20 cellular contexts compared by ENCODE assay signal in the genomic region with DNA sequence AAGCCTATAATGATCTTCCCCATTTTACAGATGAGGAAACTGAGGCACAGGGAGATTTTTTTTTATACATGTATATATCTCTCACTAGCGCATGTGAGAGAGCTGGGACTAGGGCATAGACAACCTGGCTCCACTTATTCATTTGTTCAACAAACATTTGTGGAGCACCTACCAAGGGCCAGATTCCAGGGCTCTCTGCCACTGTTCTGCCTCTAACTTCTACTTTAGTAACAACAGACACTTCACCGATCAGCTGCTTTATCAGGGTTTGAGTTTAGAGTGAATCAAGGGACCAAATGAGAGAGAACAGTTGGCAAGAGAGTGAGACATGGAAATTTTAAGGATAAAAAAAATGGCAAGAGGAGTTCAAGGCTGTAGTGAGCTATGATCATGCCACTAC. TPM values are rescaled to one million over a fixed set of nuclear protein-coding genes. Genes with fewer than 3 reads are reported as not detected.
A peak's percentile ranks its signal among the peaks of the same experiment; 100 is the strongest.
DNase-seq lines count a peak whose midpoint lies in the region; ATAC-seq and TF ChIP-seq lines count a peak whose summit lies in the region.
"Had no signal": no experiment of that assay in that cellular context is flagged by ENCODE, and none has a peak within 500 bp of the region (broad histone marks: within the 10 kb centered on the region; RNA-seq: fewer than 3 reads in every experiment).

No MANE protein-coding gene starts in this region.

- POLR2A ChIA-PET in activated CD4-positive, alpha-beta T cell treated with anti-CD3 and anti-CD28 coated beads for 36 hours (lab: Charles Lee) = interaction anchor here (0.7 kb wide), 1 partner anchor 385 kb away, joined by 3 read pairs; no protein-coding TSS in a partner anchor

- peak overlapping the region; percentile 21 for H3K27ac Mint-ChIP-seq in activated CD4-positive, alpha-beta T cell treated with anti-CD3 and anti-CD28 coated beads, Interleukin-2, amount 10 ng/mL, durations not matched to agents 24 days and 14 days
- H3K27ac Mint-ChIP-seq in activated CD4-positive, alpha-beta T cell treated with anti-CD3 and anti-CD28 coated beads for 36 hours = no peak overlapping the region
- H3K27ac Mint-ChIP-seq in activated naive CD8-positive, alpha-beta T cell treated with anti-CD3 and anti-CD28 coated beads, Interleukin-2, amount 50 U/mL, for 24 hours = peak overlapping the region; percentile 54
- H3K27ac Mint-ChIP-seq in CD14-positive monocyte = no peak overlapping the region

- peak; percentile 42 for DNase-seq in activated CD4-positive, alpha-beta T cell treated with anti-CD3 and anti-CD28 coated beads, Interleukin-2, amount 10 ng/mL, durations not matched to agents 24 days and 14 days
- no peak for DNase-seq in activated CD4-positive, alpha-beta T cell treated with anti-CD3 and anti-CD28 coated beads for 36 hours
- DNase-seq in heart right ventricle (peak in 1 of 2 donors; percentile 8), cardiac septum (ENCODE audit: low spot score) (no peak), H7 (no peak), CD14-positive monocyte (ENCODE audit: low spot score) (no peak)
- no peak for DNase-seq in activated naive CD8-positive, alpha-beta T cell treated with anti-CD3 and anti-CD28 coated beads, Interleukin-2, amount 50 U/mL, for 24 hours
- DNase-seq: 8988T, AML-193, C1 segment of cervical spinal cord, DMS53, GDM1, GM23248, HCEC 1CT, Kasumi-1, NCI-H1694, NCI-H2081, NCI-H2171, NCI-H524 treated with DMSO at 0.1 percent for 48 hours, Peyer's patch had no signal

- intact Hi-C loops in activated CD4-positive, alpha-beta T cell treated with anti-CD3 and anti-CD28 coated beads, Interleukin-2, amount 10 ng/mL, durations not matched to agents 24 days and 14 days (cut with micrococcal nuclease) = loop anchor here (5.0 to 10.0 kb wide), 3 partner anchors 601 to 1048 kb away; no protein-coding TSS in a partner anchor
- intact Hi-C loops in activated CD4-positive, alpha-beta T cell treated with anti-CD3 and anti-CD28 coated beads for 36 hours (cut with DNase I, micrococcal nuclease) = no loop called here
- intact Hi-C loops in heart right ventricle (cut with DNase I) = no loop called here
- intact Hi-C loops in cardiac septum (cut with DNase I) = no loop called here
- intact Hi-C loops in CD14-positive monocyte (cut with micrococcal nuclease) = no loop called here

- H3K4me3 Mint-ChIP-seq in activated CD4-positive, alpha-beta T cell treated with anti-CD3 and anti-CD28 coated beads, Interleukin-2, amount 10 ng/mL, durations not matched to agents 24 days and 14 days = no peak overlapping the region
- no peak overlapping the region for H3K4me3 Mint-ChIP-seq in activated CD4-positive, alpha-beta T cell treated with anti-CD3 and anti-CD28 coated beads for 36 hours
- no peak overlapping the region for H3K4me3 Mint-ChIP-seq in activated naive CD8-positive, alpha-beta T cell treated with anti-CD3 and anti-CD28 coated beads, Interleukin-2, amount 50 U/mL, for 24 hours
- H3K4me3 Mint-ChIP-seq in CD14-positive monocyte = no peak overlapping the region

- TF ChIP-seq CTCF in heart right ventricle (IDR thresholded peaks at IDR 0.05) (no peak), CD14-positive monocyte (IDR thresholded peaks at IDR 0.05) (no peak)

- peaks cover 62% of the 10 kb centered on the region for H3K36me3 Mint-ChIP-seq in activated CD4-positive, alpha-beta T cell treated with anti-CD3 and anti-CD28 coated beads, Interleukin-2, amount 10 ng/mL, durations not matched to agents 24 days and 14 days (ENCODE audit: low read depth)
- peaks cover 58% of the 10 kb centered on the region for H3K36me3 Mint-ChIP-seq in activated CD4-positive, alpha-beta T cell treated with anti-CD3 and anti-CD28 coated beads for 36 hours (ENCODE audit: low read depth)
- peaks cover 66% of the 10 kb centered on the region for H3K36me3 Mint-ChIP-seq in activated naive CD8-positive, alpha-beta T cell treated with anti-CD3 and anti-CD28 coated beads, Interleukin-2, amount 50 U/mL, for 24 hours (ENCODE audit: low read depth)
- H3K36me3 Mint-ChIP-seq in CD14-positive monocyte = peaks cover 13 to 18% of the 10 kb centered on the region in 2 donors

- 72 to 76% methylated on average over 2 of the region's 2 CpGs for WGBS in heart right ventricle, 2 donors

- H3K27ac ChIP-seq in heart right ventricle = no peak overlapping the region
- H3K27ac ChIP-seq: GM23248, Peyer's patch had no signal

- H3K27me3 Mint-ChIP-seq in activated CD4-positive, alpha-beta T cell treated with anti-CD3 and anti-CD28 coated beads, Interleukin-2, amount 10 ng/mL, durations not matched to agents 24 days and 14 days = no peaks in the 10 kb centered on the region
- no peaks in the 10 kb centered on the region for H3K27me3 Mint-ChIP-seq in activated CD4-positive, alpha-beta T cell treated with anti-CD3 and anti-CD28 coated beads for 36 hours
- H3K27me3 Mint-ChIP-seq in activated naive CD8-positive, alpha-beta T cell treated with anti-CD3 and anti-CD28 coated beads, Interleukin-2, amount 50 U/mL, for 24 hours = no peaks in the 10 kb centered on the region
- peaks cover 0 to 2% (median 0%) of the 10 kb centered on the region in 3 donors for H3K27me3 Mint-ChIP-seq in CD14-positive monocyte (ENCODE audit: low read depth in 3 of 3)

- H3K9me3 ChIP-seq in heart right ventricle = peaks cover 0 to 5% (median 0%) of the 10 kb centered on the region in 11 donors
- H3K9me3 ChIP-seq: Peyer's patch had no signal

- no peaks in the 10 kb centered on the region for H3K4me1 ChIP-seq in heart right ventricle
- H3K4me1 ChIP-seq: Peyer's patch had no signal

- H3K36me3 ChIP-seq in heart right ventricle (peaks cover 0 to 13% (median 0%) of the 10 kb centered on the region in 9 donors), H7 (replicated peaks; ENCODE audit: control insufficient read depth, insufficient read depth, low read length) (no peaks in the 10 kb centered on the region; the same call in 1 of the 2 replicates)
- H3K36me3 ChIP-seq: Peyer's patch had no signal

- H3K4me1 Mint-ChIP-seq in activated CD4-positive, alpha-beta T cell treated with anti-CD3 and anti-CD28 coated beads, Interleukin-2, amount 10 ng/mL, durations not matched to agents 24 days and 14 days = peaks cover 54% of the 10 kb centered on the region
- peaks cover 53% of the 10 kb centered on the region for H3K4me1 Mint-ChIP-seq in activated CD4-positive, alpha-beta T cell treated with anti-CD3 and anti-CD28 coated beads for 36 hours
- H3K4me1 Mint-ChIP-seq in activated naive CD8-positive, alpha-beta T cell treated with anti-CD3 and anti-CD28 coated beads, Interleukin-2, amount 50 U/mL, for 24 hours = peaks cover 55% of the 10 kb centered on the region
- H3K4me1 Mint-ChIP-seq in CD14-positive monocyte = no peaks in the 10 kb centered on the region

- no peaks in the 10 kb centered on the region for H3K27me3 ChIP-seq in heart right ventricle
- H3K27me3 ChIP-seq in H7 (ENCODE audit: control insufficient read depth, insufficient read depth, low read length) = no peaks in the 10 kb centered on the region
- H3K27me3 ChIP-seq: Peyer's patch had no signal

- no peak for ATAC-seq in activated CD4-positive, alpha-beta T cell treated with anti-CD3 and anti-CD28 coated beads for 36 hours
- ATAC-seq in heart right ventricle = peak in 5 of 8 donors; percentile 41 to 61 (median 58)
- no peak for ATAC-seq in activated naive CD8-positive, alpha-beta T cell treated with anti-CD3 and anti-CD28 coated beads, Interleukin-2, amount 50 U/mL, for 24 hours

- peaks cover 6% of the 10 kb centered on the region for H3K9me3 Mint-ChIP-seq in activated CD4-positive, alpha-beta T cell treated with anti-CD3 and anti-CD28 coated beads, Interleukin-2, amount 10 ng/mL, durations not matched to agents 24 days and 14 days
- no peaks in the 10 kb centered on the region for H3K9me3 Mint-ChIP-seq in activated CD4-positive, alpha-beta T cell treated with anti-CD3 and anti-CD28 coated beads for 36 hours (ENCODE audit: low read depth)
- peaks cover 4% of the 10 kb centered on the region for H3K9me3 Mint-ChIP-seq in activated naive CD8-positive, alpha-beta T cell treated with anti-CD3 and anti-CD28 coated beads, Interleukin-2, amount 50 U/mL, for 24 hours
- H3K9me3 Mint-ChIP-seq in CD14-positive monocyte = peaks cover 0 to 2% (median 0%) of the 10 kb centered on the region in 7 donors

- no peak overlapping the region for H3K4me3 ChIP-seq in heart right ventricle
- no peak overlapping the region for H3K4me3 ChIP-seq in H7 (ENCODE audit: insufficient read depth, low read depth, low read length)
- H3K4me3 ChIP-seq: GM23248, Peyer's patch had no signal

- CTCF ChIA-PET in activated CD4-positive, alpha-beta T cell treated with anti-CD3 and anti-CD28 coated beads for 36 hours (lab: Charles Lee) = interaction anchor here (1.1 kb wide), 1 partner anchor 969 kb away, joined by 4 read pairs; no protein-coding TSS in a partner anchor

RNA-seq across cellular contexts. Expression of gene ADAT2, which starts 7.4 kb away (rescaled TPM):
- 46.0 and 47.7 TPM in 2 replicates for total RNA-seq in activated CD4-positive, alpha-beta T cell treated with anti-CD3 and anti-CD28 coated beads, Interleukin-2, amount 10 ng/mL, durations not matched to agents 24 days and 14 days
- 10 to 100 TPM; 23.6 to 26.0 TPM for total RNA-seq in activated CD4-positive, alpha-beta T cell treated with anti-CD3 and anti-CD28 coated beads for 36 hours
- total RNA-seq in heart right ventricle (1 to 10 TPM in 8 of 10 donors, under 1 TPM in 2; 0.98 to 2.5 (median 1.3) TPM), cardiac septum (2.2 TPM)
- polyA plus RNA-seq in heart right ventricle (1 to 10 TPM; 1.7 to 4.3 TPM), CD14-positive monocyte (under 1 TPM; 0.08 to 0.51 TPM)
- 3.8 and 9.1 TPM in 2 replicates for total RNA-seq in H7 (2014; rRNA removed; shearing (Covaris generic))

RNA-seq across cellular contexts. Expression of gene PEX3, which starts 7.5 kb away (rescaled TPM):
- total RNA-seq in activated CD4-positive, alpha-beta T cell treated with anti-CD3 and anti-CD28 coated beads, Interleukin-2, amount 10 ng/mL, durations not matched to agents 24 days and 14 days = 26.0 and 28.5 TPM in 2 replicates
- 10 to 100 TPM; 31.1 to 42.2 TPM for total RNA-seq in activated CD4-positive, alpha-beta T cell treated with anti-CD3 and anti-CD28 coated beads for 36 hours
- total RNA-seq in heart right ventricle (10 to 100 TPM; 16.8 to 26.8 (median 22.4) TPM), cardiac septum (23.1 TPM)
- polyA plus RNA-seq in heart right ventricle (1 to 10 TPM; 5.0 to 6.9 TPM), CD14-positive monocyte (1 to 10 TPM; 5.2 to 6.9 TPM)
- total RNA-seq in H7 (2014; rRNA removed; shearing (Covaris generic)) = 21.9 and 24.9 TPM in 2 replicates

Comparison
In these comparisons a context has a peak if more than half of its experiments do, and no peak if none do; other contexts are left out.
1. H3K27ac Mint-ChIP-seq: peak in activated CD4-positive, alpha-beta T cell treated with anti-CD3 and anti-CD28 coated beads, Interleukin-2, amount 10 ng/mL, durations not matched to agents 24 days and 14 days (single experiment) and activated naive CD8-positive, alpha-beta T cell treated with anti-CD3 and anti-CD28 coated beads, Interleukin-2, amount 50 U/mL, for 24 hours (single experiment); none in activated CD4-positive, alpha-beta T cell treated with anti-CD3 and anti-CD28 coated beads for 36 hours (single experiment) and CD14-positive monocyte (0 of 7).
2. ATAC-seq: peak in heart right ventricle (5 of 8); none in activated CD4-positive, alpha-beta T cell treated with anti-CD3 and anti-CD28 coated beads for 36 hours (single experiment) and activated naive CD8-positive, alpha-beta T cell treated with anti-CD3 and anti-CD28 coated beads, Interleukin-2, amount 50 U/mL, for 24 hours (single experiment).